In genomic region chr17:36657763-36658490, GRCh38 we compare ENCODE assay signal across 9 cellular contexts. TPM values are rescaled to one million over a fixed set of nuclear protein-coding genes. Genes with fewer than 3 reads are reported as not detected.
DNase-seq lines count a peak whose midpoint lies in the region; ATAC-seq, FAIRE-seq and TF ChIP-seq lines count a peak whose summit lies in the region.
"Had no signal": no experiment of that assay in that cellular context is flagged by ENCODE, and none has a peak within 500 bp of the region (broad histone marks: within the 10 kb centered on the region; RNA-seq: fewer than 3 reads in every experiment).

No MANE protein-coding gene starts in this region.

- no peak for TF ChIP-seq POLR2A in GM12892 (IDR thresholded peaks at IDR 0.05; ENCODE audit: low read depth, low read length)

- H3K27ac Mint-ChIP-seq in activated naive CD8-positive, alpha-beta T cell treated with anti-CD3 and anti-CD28 coated beads, Interleukin-2, amount 10 ng/mL, durations not matched to agents 7 days and 5 days = no peak overlapping the region
- H3K27ac Mint-ChIP-seq in stimulated activated naive CD8-positive, alpha-beta T cell treated with anti-CD3 and anti-CD28 coated beads, Interleukin-15, Interleukin-2, amounts not matched to agents 100 ng/mL and 50 ng/mL, for 24 hours = peak overlapping the region; percentile 36

- no peaks in the 10 kb centered on the region for H3K36me3 Mint-ChIP-seq in activated naive CD8-positive, alpha-beta T cell treated with anti-CD3 and anti-CD28 coated beads, Interleukin-2, amount 10 ng/mL, durations not matched to agents 7 days and 5 days
- no peaks in the 10 kb centered on the region for H3K36me3 Mint-ChIP-seq in stimulated activated naive CD8-positive, alpha-beta T cell treated with anti-CD3 and anti-CD28 coated beads, Interleukin-15, Interleukin-2, amounts not matched to agents 100 ng/mL and 50 ng/mL, for 24 hours (ENCODE audit: low read depth)

- DNase-seq in A673 (ENCODE audit: low spot score) = peak; percentile 3
- DNase-seq in GM12892 (ENCODE audit: insufficient read length) = peak; percentile 29
- peak; percentile 61 for DNase-seq in activated naive CD8-positive, alpha-beta T cell treated with anti-CD3 and anti-CD28 coated beads, Interleukin-2, amount 10 ng/mL, durations not matched to agents 7 days and 5 days
- peak; percentile 85 for DNase-seq in iPS-NIHi11 (ENCODE audit: low spot score)
- DNase-seq in NCI-H446 treated with DMSO at 0.1 percent for 48 hours (lab: John Stamatoyannopoulos, UW) = no peak
- DNase-seq in activated CD4-positive, CD25-positive, alpha-beta regulatory T cell (lab: John Stamatoyannopoulos, UW) = no peak

- peak; percentile 50 for ATAC-seq in activated naive CD8-positive, alpha-beta T cell treated with anti-CD3 and anti-CD28 coated beads, Interleukin-2, amount 10 ng/mL, durations not matched to agents 7 days and 5 days (ENCODE audit: low read depth)
- ATAC-seq in HG03135 (IDR thresholded peaks at IDR 0.05; ENCODE audit: unreplicated experiment) = no peak

- no peak overlapping the region for H3K4me3 ChIP-seq in A673 (ENCODE audit: low read depth, low read length, poor library complexity, severe bottlenecking)

- CTCF ChIA-PET in A673 (lab: Charles Lee) = no interaction called here

- no peak overlapping the region for H3K27ac ChIP-seq in A673 (ENCODE audit: low read depth, low read length, poor library complexity, severe bottlenecking)
- H3K27ac ChIP-seq: adrenal gland had no signal

- intact Hi-C loops in A673 (cut with micrococcal nuclease; ENCODE audit: unreplicated experiment) = no loop called here

- POLR2A ChIA-PET in A673 (lab: Charles Lee; ENCODE audit: low non-redundant PET) = no interaction called here
- POLR2A ChIA-PET in activated naive CD8-positive, alpha-beta T cell treated with anti-CD3 and anti-CD28 coated beads, Interleukin-2, amount 10 ng/mL, durations not matched to agents 7 days and 5 days (lab: Charles Lee) = no interaction called here

- no peaks in the 10 kb centered on the region for H3K27me3 ChIP-seq in A673 (replicated peaks; ENCODE audit: insufficient read depth, low read depth, low read length, poor library complexity)

- H3K27me3 Mint-ChIP-seq in activated naive CD8-positive, alpha-beta T cell treated with anti-CD3 and anti-CD28 coated beads, Interleukin-2, amount 10 ng/mL, durations not matched to agents 7 days and 5 days = peaks cover 28% of the 10 kb centered on the region
- peaks cover 37% of the 10 kb centered on the region for H3K27me3 Mint-ChIP-seq in stimulated activated naive CD8-positive, alpha-beta T cell treated with anti-CD3 and anti-CD28 coated beads, Interleukin-15, Interleukin-2, amounts not matched to agents 100 ng/mL and 50 ng/mL, for 24 hours

- H3K4me1 Mint-ChIP-seq in activated naive CD8-positive, alpha-beta T cell treated with anti-CD3 and anti-CD28 coated beads, Interleukin-2, amount 10 ng/mL, durations not matched to agents 7 days and 5 days = peaks cover 1% of the 10 kb centered on the region
- peaks cover 6% of the 10 kb centered on the region for H3K4me1 Mint-ChIP-seq in stimulated activated naive CD8-positive, alpha-beta T cell treated with anti-CD3 and anti-CD28 coated beads, Interleukin-15, Interleukin-2, amounts not matched to agents 100 ng/mL and 50 ng/mL, for 24 hours (ENCODE audit: low read depth)

- no peak for FAIRE-seq in GM12892 (lab: Jason Lieb, UNC)

- no TSS peak for BruUV-seq in A673 (replicated peaks; lab: Mats Ljungman, UMichigan)

- no peaks in the 10 kb centered on the region for H3K9me3 Mint-ChIP-seq in activated naive CD8-positive, alpha-beta T cell treated with anti-CD3 and anti-CD28 coated beads, Interleukin-2, amount 10 ng/mL, durations not matched to agents 7 days and 5 days
- H3K9me3 Mint-ChIP-seq in stimulated activated naive CD8-positive, alpha-beta T cell treated with anti-CD3 and anti-CD28 coated beads, Interleukin-15, Interleukin-2, amounts not matched to agents 100 ng/mL and 50 ng/mL, for 24 hours = no peaks in the 10 kb centered on the region

- H3K4me1 ChIP-seq in A673 (ENCODE audit: insufficient read depth, low read length, poor library complexity, severe bottlenecking) = no peaks in the 10 kb centered on the region

- no peaks in the 10 kb centered on the region for H3K9me3 ChIP-seq in A673 (ENCODE audit: low read depth, low read length, poor library complexity, severe bottlenecking)
- H3K9me3 ChIP-seq: adrenal gland had no signal

- peak overlapping the region; percentile 77 for H3K4me3 Mint-ChIP-seq in activated naive CD8-positive, alpha-beta T cell treated with anti-CD3 and anti-CD28 coated beads, Interleukin-2, amount 10 ng/mL, durations not matched to agents 7 days and 5 days
- H3K4me3 Mint-ChIP-seq in stimulated activated naive CD8-positive, alpha-beta T cell treated with anti-CD3 and anti-CD28 coated beads, Interleukin-15, Interleukin-2, amounts not matched to agents 100 ng/mL and 50 ng/mL, for 24 hours = peak overlapping the region; percentile 57

- peak; percentile 28; the same call in 1 of the 2 replicates for TF ChIP-seq CTCF in A673 (conservative IDR thresholded peaks at IDR 0.05; ENCODE audit: low read depth, low read length)

- H3K36me3 ChIP-seq in A673 (ENCODE audit: insufficient read depth, low read length, poor library complexity, severe bottlenecking) = no peaks in the 10 kb centered on the region
- H3K36me3 ChIP-seq: adrenal gland had no signal

RNA-seq across cellular contexts. Expression of gene MRM1, which starts 56.5 kb away (rescaled TPM):
- 5.7 and 6.5 TPM in 2 replicates for total RNA-seq in A673 (2021)
- 6.0 TPM for polyA plus RNA-seq in GM12892 (2012; ENCODE audit: missing spikeins)
- 1 to 10 TPM; 9.0 to 9.4 TPM for total RNA-seq in activated naive CD8-positive, alpha-beta T cell treated with anti-CD3 and anti-CD28 coated beads, Interleukin-2, amount 10 ng/mL, durations not matched to agents 7 days and 5 days

Comparison
In these comparisons a context has a peak if more than half of its experiments do, and no peak if none do; other contexts are left out.
1. DNase-seq: peak in A673 (single experiment), GM12892 (single experiment), activated naive CD8-positive, alpha-beta T cell treated with anti-CD3 and anti-CD28 coated beads, Interleukin-2, amount 10 ng/mL, durations not matched to agents 7 days and 5 days (single experiment) and iPS-NIHi11 (single experiment); none in NCI-H446 treated with DMSO at 0.1 percent for 48 hours (single experiment) and activated CD4-positive, CD25-positive, alpha-beta regulatory T cell (0 of 4).